In genomic region chr1:183676515-183677189, GRCh38 we compare ENCODE assay signal across 18 cellular contexts. TPM values are rescaled to one million over a fixed set of nuclear protein-coding genes. Genes with fewer than 3 reads are reported as not detected.
DNase-seq lines count a peak whose midpoint lies in the region; ATAC-seq and TF ChIP-seq lines count a peak whose summit lies in the region.
"Had no signal": no experiment of that assay in that cellular context is flagged by ENCODE, and none has a peak within 500 bp of the region (broad histone marks: within the 10 kb centered on the region; RNA-seq: fewer than 3 reads in every experiment).

No MANE protein-coding gene starts in this region.

- H3K79me1 ChIP-seq in H9 (ENCODE audit: insufficient read depth, low read depth, low read length, poor library complexity, severe bottlenecking) = no peaks in the 10 kb centered on the region

- H3K27ac ChIP-seq in right cardiac atrium (ENCODE audit: low read length) (no peak overlapping the region), H9 (ENCODE audit: insufficient read length, low read depth, low read length) (no peak overlapping the region)
- H3K27ac ChIP-seq: Peyer's patch had no signal

- no peak overlapping the region for H3T11ph ChIP-seq in H9 (ENCODE audit: low read length)

- H3K27ac Mint-ChIP-seq in H9 = no peak overlapping the region
- H3K27ac Mint-ChIP-seq in activated T-helper 17 cell treated with anti-CD3 and anti-CD28 coated beads, Interleukin-2, amount 50 U/mL, for 72 hours = no peak overlapping the region
- H3K27ac Mint-ChIP-seq: activated CD8-positive, alpha-beta T cell treated with anti-CD3 and anti-CD28 coated beads, Interleukin-2, amount 10 ng/mL, durations not matched to agents 7 days and 5 days; stimulated activated naive CD8-positive, alpha-beta T cell treated with anti-CD3 and anti-CD28 coated beads, Interleukin-15, Interleukin-2, amounts not matched to agents 100 ng/mL and 50 ng/mL, for 24 hours had no signal

- H2AFZ ChIP-seq in H9 (ENCODE audit: low read length) = no peak overlapping the region

- no peak overlapping the region for H2BK15ac ChIP-seq in H9 (ENCODE audit: low read depth, low read length)

- H4K91ac ChIP-seq in H9 (ENCODE audit: insufficient read length, low read depth, low read length) = no peak overlapping the region

- H3K4me2 ChIP-seq in H9 (ENCODE audit: insufficient read depth, insufficient read length, low read length) = no peak overlapping the region

- no peak overlapping the region for H3K18ac ChIP-seq in H9 (ENCODE audit: insufficient read length, low read depth, low read length)

- no peak overlapping the region for H2BK20ac ChIP-seq in H9 (ENCODE audit: low read depth, low read length, poor library complexity, severe bottlenecking)

- no peak overlapping the region for H3K14ac ChIP-seq in H9 (ENCODE audit: insufficient read depth, low read length)

- peak in 1 of 2 donors; percentile 59 for ATAC-seq in right cardiac atrium
- ATAC-seq in activated T-helper 17 cell treated with anti-CD3 and anti-CD28 coated beads, Interleukin-2, amount 50 U/mL, for 72 hours (replicated peaks) = no peak
- ATAC-seq: activated CD8-positive, alpha-beta T cell treated with anti-CD3 and anti-CD28 coated beads, Interleukin-2, amount 10 ng/mL, durations not matched to agents 7 days and 5 days had no signal

- no peak overlapping the region for H2BK5ac ChIP-seq in H9 (ENCODE audit: insufficient read length, low read length)

- H3K23me2 ChIP-seq in H9 (ENCODE audit: insufficient read length, low read depth, low read length, poor library complexity, severe bottlenecking) = no peaks in the 10 kb centered on the region

- no peak overlapping the region for H2BK120ac ChIP-seq in H9 (ENCODE audit: low read depth, low read length, poor library complexity, severe bottlenecking)

- no peak overlapping the region for H4K8ac ChIP-seq in H9 (replicated peaks; ENCODE audit: insufficient read length, low read depth, low read length)

- H3K4ac ChIP-seq in H9 (ENCODE audit: low read depth, low read length) = no peak overlapping the region

- no peak overlapping the region for H3K56ac ChIP-seq in H9 (ENCODE audit: insufficient read length, low read depth, low read length)

- H3K9me3 ChIP-seq in right cardiac atrium (ENCODE audit: control insufficient read depth, low read length) (no peaks in the 10 kb centered on the region), H9 (ENCODE audit: control insufficient read depth, low read depth, low read length) (no peaks in the 10 kb centered on the region)
- H3K9me3 ChIP-seq: Peyer's patch had no signal

- H3K23ac ChIP-seq in H9 (ENCODE audit: insufficient read length, low read depth, low read length) = no peak overlapping the region

- no peak overlapping the region for H4K5ac ChIP-seq in H9 (ENCODE audit: insufficient read length, low read depth, low read length)

- H3K27me3 ChIP-seq in right cardiac atrium (ENCODE audit: control insufficient read depth, insufficient read depth) = no peaks in the 10 kb centered on the region
- no peaks in the 10 kb centered on the region for H3K27me3 ChIP-seq in H9 (ENCODE audit: insufficient read depth, low read length)
- H3K27me3 ChIP-seq: Peyer's patch had no signal

- no peak overlapping the region for H2BK12ac ChIP-seq in H9 (ENCODE audit: insufficient read length, low read depth, low read length)

- no peak overlapping the region for H3K9ac ChIP-seq in H9 (ENCODE audit: extremely low read depth, insufficient read length, low read length)

- peaks cover 4 to 6% of the 10 kb centered on the region in 2 experiments; a peak in 2 of 5 replicates for H3K9me3 Mint-ChIP-seq in H9
- H3K9me3 Mint-ChIP-seq in activated T-helper 17 cell treated with anti-CD3 and anti-CD28 coated beads, Interleukin-2, amount 50 U/mL, for 72 hours = no peaks in the 10 kb centered on the region
- H3K9me3 Mint-ChIP-seq: central memory CD8-positive, alpha-beta T cell; stimulated activated naive CD8-positive, alpha-beta T cell treated with anti-CD3 and anti-CD28 coated beads, Interleukin-15, Interleukin-2, amounts not matched to agents 100 ng/mL and 50 ng/mL, for 24 hours had no signal

- no peaks in the 10 kb centered on the region for H3K79me2 ChIP-seq in H9 (ENCODE audit: insufficient read depth, low read length)

- intact Hi-C loops in right cardiac atrium (cut with DNase I) = no loop called here

- H3K4me3 Mint-ChIP-seq in H9 = no peak overlapping the region
- H3K4me3 Mint-ChIP-seq in activated T-helper 17 cell treated with anti-CD3 and anti-CD28 coated beads, Interleukin-2, amount 50 U/mL, for 72 hours = no peak overlapping the region
- H3K4me3 Mint-ChIP-seq: activated CD8-positive, alpha-beta T cell treated with anti-CD3 and anti-CD28 coated beads, Interleukin-2, amount 10 ng/mL, durations not matched to agents 7 days and 5 days; central memory CD8-positive, alpha-beta T cell; stimulated activated naive CD8-positive, alpha-beta T cell treated with anti-CD3 and anti-CD28 coated beads, Interleukin-15, Interleukin-2, amounts not matched to agents 100 ng/mL and 50 ng/mL, for 24 hours had no signal

- no peak overlapping the region for H3K4me3 ChIP-seq in right cardiac atrium (ENCODE audit: low read length)
- H3K4me3 ChIP-seq: Peyer's patch had no signal

- H4K20me1 ChIP-seq in H9 (ENCODE audit: control insufficient read depth, insufficient read depth, insufficient read length) = no peaks in the 10 kb centered on the region

- peak; percentile 49 for DNase-seq in AG08396 (ENCODE audit: low spot score)
- peak; percentile 54 for DNase-seq in HCEC 1CT
- DNase-seq in amniotic stem cell (lab: John Stamatoyannopoulos, UW) = peak; percentile 47
- DNase-seq in right cardiac atrium = peak in 2 of 3 donors; percentile 19 to 30
- DNase-seq in H9 = no peak
- no peak for DNase-seq in NK-92 (lab: John Stamatoyannopoulos, UW; ENCODE audit: unreplicated experiment)
- DNase-seq in 8988T = no peak
- DNase-seq: activated CD8-positive, alpha-beta T cell treated with anti-CD3 and anti-CD28 coated beads, Interleukin-2, amount 10 ng/mL, durations not matched to agents 7 days and 5 days; activated effector memory CD4-positive, alpha-beta T cell treated with anti-CD3 and anti-CD28 coated beads, Interleukin-2, amount 50 U/mL, for 16 hours; erythroblast; NCI-H1092; NCI-H345; Peyer's patch had no signal

- peaks cover 3 to 5% of the 10 kb centered on the region in 2 experiments; a peak in 3 of 4 replicates for H3K4me1 Mint-ChIP-seq in H9
- H3K4me1 Mint-ChIP-seq in activated T-helper 17 cell treated with anti-CD3 and anti-CD28 coated beads, Interleukin-2, amount 50 U/mL, for 72 hours = no peaks in the 10 kb centered on the region
- H3K4me1 Mint-ChIP-seq: central memory CD8-positive, alpha-beta T cell had no signal

- 56% methylated on average over 2 of the region's 2 CpGs for WGBS in right cardiac atrium
- no CpG with 5 or more reads among the region's 2 CpGs for whole genome bisulfite sequencing in H9 (ENCODE audit: extremely low coverage, insufficient read length, low lambda C conversion rate)

- no peaks in the 10 kb centered on the region; the same call in 1 of the 2 replicates for H3K27me3 Mint-ChIP-seq in H9 (ENCODE audit: low read depth)
- peaks cover 6% of the 10 kb centered on the region for H3K27me3 Mint-ChIP-seq in activated T-helper 17 cell treated with anti-CD3 and anti-CD28 coated beads, Interleukin-2, amount 50 U/mL, for 72 hours

- H2AK5ac ChIP-seq in H9 (ENCODE audit: insufficient read length, low read length) = no peak overlapping the region

- no peak for TF ChIP-seq CTCF in H9 (conservative IDR thresholded peaks at IDR 0.05)

- peaks cover 1% of the 10 kb centered on the region for H3K4me1 ChIP-seq in right cardiac atrium (ENCODE audit: control insufficient read depth, insufficient read depth, low read length)
- no peaks in the 10 kb centered on the region for H3K4me1 ChIP-seq in H9 (ENCODE audit: insufficient read depth, low read length)
- H3K4me1 ChIP-seq: Peyer's patch had no signal

- H3K36me3 Mint-ChIP-seq in H9 (ENCODE audit: insufficient read depth in 1 of 3, low read depth in 3 of 3) = peaks cover 0 to 2% (median 0%) of the 10 kb centered on the region in 3 experiments; a peak in 1 of 7 replicates
- H3K36me3 Mint-ChIP-seq in activated T-helper 17 cell treated with anti-CD3 and anti-CD28 coated beads, Interleukin-2, amount 50 U/mL, for 72 hours (ENCODE audit: low read depth) = no peaks in the 10 kb centered on the region

RNA-seq across cellular contexts. Expression of gene APOBEC4, which starts 23.5 kb away (rescaled TPM):
- total RNA-seq in right cardiac atrium (under 1 TPM in 1 of 4 donors, not detected in 3; 0.09 TPM), H9 (2021) (not detected in 2 replicates)
- polyA plus RNA-seq in right cardiac atrium = not detected
- total RNA-seq in activated T-helper 17 cell treated with anti-CD3 and anti-CD28 coated beads, Interleukin-2, amount 50 U/mL, for 72 hours = not detected
- total RNA-seq: activated CD8-positive, alpha-beta T cell treated with anti-CD3 and anti-CD28 coated beads, Interleukin-2, amount 10 ng/mL, durations not matched to agents 7 days and 5 days; H1 had no signal
- polyA plus RNA-seq: BJ, H1 had no signal

RNA-seq across cellular contexts. Expression of gene ARPC5, which starts 41.1 kb away (rescaled TPM):
- total RNA-seq in right cardiac atrium (10 to 100 TPM; 36.5 to 74.7 (median 52.4) TPM), H9 (2021) (67.7 and 69.7 TPM in 2 replicates)
- 41.1 TPM for polyA plus RNA-seq in right cardiac atrium
- total RNA-seq in activated T-helper 17 cell treated with anti-CD3 and anti-CD28 coated beads, Interleukin-2, amount 50 U/mL, for 72 hours = 100 to 1,000 TPM; 130 to 164 TPM

Comparison
In these comparisons a context has a peak if more than half of its experiments do, and no peak if none do; other contexts are left out.
1. DNase-seq: peak in AG08396 (single experiment), HCEC 1CT (single experiment), amniotic stem cell (single experiment) and right cardiac atrium (2 of 3); none in H9 (single experiment), NK-92 (single experiment) and 8988T (single experiment).